1 cellular context compared by ENCODE assay signal in genomic region chr11:118435233-118435892, GRCh38.
TF ChIP-seq lines count a peak whose summit lies in the region.

No MANE protein-coding gene starts in this region.

TF ChIP-seq in HepG2, 621 proteins besides CTCF, POLR2A, EP300 and RAD21 (continued from another document and continues in another):
- TF ChIP-seq, protein P1, sequence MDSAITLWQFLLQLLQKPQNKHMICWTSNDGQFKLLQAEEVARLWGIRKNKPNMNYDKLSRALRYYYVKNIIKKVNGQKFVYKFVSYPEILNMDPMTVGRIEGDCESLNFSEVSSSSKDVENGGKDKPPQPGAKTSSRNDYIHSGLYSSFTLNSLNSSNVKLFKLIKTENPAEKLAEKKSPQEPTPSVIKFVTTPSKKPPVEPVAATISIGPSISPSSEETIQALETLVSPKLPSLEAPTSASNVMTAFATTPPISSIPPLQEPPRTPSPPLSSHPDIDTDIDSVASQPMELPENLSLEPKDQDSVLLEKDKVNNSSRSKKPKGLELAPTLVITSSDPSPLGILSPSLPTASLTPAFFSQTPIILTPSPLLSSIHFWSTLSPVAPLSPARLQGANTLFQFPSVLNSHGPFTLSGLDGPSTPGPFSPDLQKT (CRISPR knock-in tag; IDR thresholded peaks at IDR 0.05; ENCODE audit: borderline replicate concordance), result no peak
- TF ChIP-seq, protein P2, sequence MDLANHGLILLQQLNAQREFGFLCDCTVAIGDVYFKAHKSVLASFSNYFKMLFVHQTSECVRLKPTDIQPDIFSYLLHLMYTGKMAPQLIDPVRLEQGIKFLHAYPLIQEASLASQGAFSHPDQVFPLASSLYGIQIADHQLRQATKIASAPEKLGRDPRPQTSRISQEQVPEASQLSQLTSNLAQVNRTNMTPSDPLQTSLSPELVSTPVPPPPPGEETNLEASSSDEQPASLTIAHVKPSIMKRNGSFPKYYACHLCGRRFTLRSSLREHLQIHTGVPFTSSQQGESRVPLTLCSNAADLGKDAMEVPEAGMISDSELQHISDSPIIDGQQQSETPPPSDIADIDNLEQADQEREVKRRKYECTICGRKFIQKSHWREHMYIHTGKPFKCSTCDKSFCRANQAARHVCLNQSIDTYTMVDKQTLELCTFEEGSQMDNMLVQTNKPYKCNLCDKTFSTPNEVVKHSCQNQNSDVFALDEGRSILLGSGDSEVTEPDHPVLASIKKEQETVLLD (CRISPR knock-in tag; IDR thresholded peaks at IDR 0.05; ENCODE audit: low read depth), result no peak
- TF ChIP-seq, protein P3, sequence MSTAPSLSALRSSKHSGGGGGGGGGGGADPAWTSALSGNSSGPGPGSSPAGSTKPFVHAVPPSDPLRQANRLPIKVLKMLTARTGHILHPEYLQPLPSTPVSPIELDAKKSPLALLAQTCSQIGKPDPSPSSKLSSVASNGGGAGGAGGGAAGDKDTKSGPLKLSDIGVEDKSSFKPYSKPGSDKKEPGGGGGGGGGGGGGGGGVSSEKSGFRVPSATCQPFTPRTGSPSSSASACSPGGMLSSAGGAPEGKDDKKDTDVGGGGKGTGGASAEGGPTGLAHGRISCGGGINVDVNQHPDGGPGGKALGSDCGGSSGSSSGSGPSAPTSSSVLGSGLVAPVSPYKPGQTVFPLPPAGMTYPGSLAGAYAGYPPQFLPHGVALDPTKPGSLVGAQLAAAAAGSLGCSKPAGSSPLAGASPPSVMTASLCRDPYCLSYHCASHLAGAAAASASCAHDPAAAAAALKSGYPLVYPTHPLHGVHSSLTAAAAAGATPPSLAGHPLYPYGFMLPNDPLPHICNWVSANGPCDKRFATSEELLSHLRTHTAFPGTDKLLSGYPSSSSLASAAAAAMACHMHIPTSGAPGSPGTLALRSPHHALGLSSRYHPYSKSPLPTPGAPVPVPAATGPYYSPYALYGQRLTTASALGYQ (CRISPR knock-in tag; IDR thresholded peaks at IDR 0.05), result no peak
- TF ChIP-seq SMC3 (IDR thresholded peaks at IDR 0.05; ENCODE audit: low read length) (no peak), ATAD3A (CRISPR knock-in tag; IDR thresholded peaks at IDR 0.05) (no peak), ZNF564 (CRISPR knock-in tag; IDR thresholded peaks at IDR 0.05) (no peak), IKZF1 (IDR thresholded peaks at IDR 0.05) (no peak), ZNF33A (CRISPR knock-in tag; IDR thresholded peaks at IDR 0.05; ENCODE audit: borderline replicate concordance) (no peak), ZMAT3 (CRISPR knock-in tag; conservative IDR thresholded peaks at IDR 0.05) (no peak), HOXA3 (CRISPR knock-in tag; IDR thresholded peaks at IDR 0.05) (no peak; the same call in 1 of the 2 replicates), HNRNPK (IDR thresholded peaks at IDR 0.05; ENCODE audit: low read depth, low read length, poor library complexity, severe bottlenecking) (peak; percentile 36), JUND (CRISPR knock-in tag; IDR thresholded peaks at IDR 0.05) (no peak), NFYB (CRISPR knock-in tag; IDR thresholded peaks at IDR 0.05) (no peak), ADNP (CRISPR knock-in tag; IDR thresholded peaks at IDR 0.05) (no peak), ZNF740 (CRISPR knock-in tag; IDR thresholded peaks at IDR 0.05) (peak; percentile 15; the same call in 1 of the 2 replicates), DNMT3B (CRISPR knock-in tag; conservative IDR thresholded peaks at IDR 0.05) (no peak), ZNF383 (CRISPR knock-in tag; IDR thresholded peaks at IDR 0.05; ENCODE audit: borderline replicate concordance) (no peak), YEATS4 (CRISPR knock-in tag; IDR thresholded peaks at IDR 0.05; ENCODE audit: borderline replicate concordance) (no peak), ZNF546 (CRISPR knock-in tag; conservative IDR thresholded peaks at IDR 0.05) (0 out of 2 replicates have a peak, but pooled peaks have one; percentile 3), KLF13 (CRISPR knock-in tag; IDR thresholded peaks at IDR 0.05) (no peak), ZNF781 (CRISPR knock-in tag; IDR thresholded peaks at IDR 0.05; ENCODE audit: borderline replicate concordance, not compliant biosample characterization) (no peak), ZNF350 (CRISPR knock-in tag; IDR thresholded peaks at IDR 0.05; ENCODE audit: borderline replicate concordance, low read depth) (no peak; the same call in 1 of the 2 replicates), ZNF263 (CRISPR knock-in tag; IDR thresholded peaks at IDR 0.05) (no peak), ATF1 (CRISPR knock-in tag; IDR thresholded peaks at IDR 0.05) (no peak), ETV5 (CRISPR knock-in tag; IDR thresholded peaks at IDR 0.05; ENCODE audit: borderline replicate concordance) (no peak), MED13 (CRISPR knock-in tag; IDR thresholded peaks at IDR 0.05) (no peak), NR2F2 (IDR thresholded peaks at IDR 0.05; ENCODE audit: borderline replicate concordance, low read depth) (no peak), XRCC5 (optimal IDR thresholded peaks at IDR 0.05; ENCODE audit: low read length) (no peak), FUBP1 (CRISPR knock-in tag; IDR thresholded peaks at IDR 0.05; ENCODE audit: borderline replicate concordance) (no peak), MAFF (IDR thresholded peaks at IDR 0.05; ENCODE audit: low read depth, low read length) (no peak), ZSCAN12 (CRISPR knock-in tag; IDR thresholded peaks at IDR 0.05) (no peak), HMG20B (CRISPR knock-in tag; conservative IDR thresholded peaks at IDR 0.05) (peak; percentile 4; the same call in 1 of the 2 replicates), ZNF737 (CRISPR knock-in tag; IDR thresholded peaks at IDR 0.05; ENCODE audit: borderline replicate concordance) (no peak), U2AF1 (optimal IDR thresholded peaks at IDR 0.05; ENCODE audit: low read depth, low read length) (no peak), DDIT3 (CRISPR knock-in tag; IDR thresholded peaks at IDR 0.05) (no peak), ZNF143 (CRISPR knock-in tag; IDR thresholded peaks at IDR 0.05) (no peak), CHD4 (IDR thresholded peaks at IDR 0.05; ENCODE audit: borderline replicate concordance, low read length) (no peak), ZNF782 (CRISPR knock-in tag; IDR thresholded peaks at IDR 0.05; ENCODE audit: borderline replicate concordance) (no peak)
- TF ChIP-seq, protein P4, sequence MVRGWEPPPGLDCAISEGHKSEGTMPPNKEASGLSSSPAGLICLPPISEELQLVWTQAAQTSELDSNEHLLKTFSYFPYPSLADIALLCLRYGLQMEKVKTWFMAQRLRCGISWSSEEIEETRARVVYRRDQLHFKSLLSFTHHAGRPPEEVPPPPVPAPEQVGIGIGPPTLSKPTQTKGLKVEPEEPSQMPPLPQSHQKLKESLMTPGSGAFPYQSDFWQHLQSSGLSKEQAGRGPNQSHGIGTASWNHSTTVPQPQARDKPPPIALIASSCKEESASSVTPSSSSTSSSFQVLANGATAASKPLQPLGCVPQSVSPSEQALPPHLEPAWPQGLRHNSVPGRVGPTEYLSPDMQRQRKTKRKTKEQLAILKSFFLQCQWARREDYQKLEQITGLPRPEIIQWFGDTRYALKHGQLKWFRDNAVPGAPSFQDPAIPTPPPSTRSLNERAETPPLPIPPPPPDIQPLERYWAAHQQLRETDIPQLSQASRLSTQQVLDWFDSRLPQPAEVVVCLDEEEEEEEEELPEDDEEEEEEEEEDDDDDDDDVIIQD (CRISPR knock-in tag; IDR thresholded peaks at IDR 0.05; ENCODE audit: low read depth), result no peak
- TF ChIP-seq, protein P5, sequence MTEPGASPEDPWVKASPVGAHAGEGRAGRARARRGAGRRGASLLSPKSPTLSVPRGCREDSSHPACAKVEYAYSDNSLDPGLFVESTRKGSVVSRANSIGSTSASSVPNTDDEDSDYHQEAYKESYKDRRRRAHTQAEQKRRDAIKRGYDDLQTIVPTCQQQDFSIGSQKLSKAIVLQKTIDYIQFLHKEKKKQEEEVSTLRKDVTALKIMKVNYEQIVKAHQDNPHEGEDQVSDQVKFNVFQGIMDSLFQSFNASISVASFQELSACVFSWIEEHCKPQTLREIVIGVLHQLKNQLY (CRISPR knock-in tag; IDR thresholded peaks at IDR 0.05), result 0 out of 2 replicates have a peak, but pooled peaks have one; percentile 7
- TF ChIP-seq, protein P6, sequence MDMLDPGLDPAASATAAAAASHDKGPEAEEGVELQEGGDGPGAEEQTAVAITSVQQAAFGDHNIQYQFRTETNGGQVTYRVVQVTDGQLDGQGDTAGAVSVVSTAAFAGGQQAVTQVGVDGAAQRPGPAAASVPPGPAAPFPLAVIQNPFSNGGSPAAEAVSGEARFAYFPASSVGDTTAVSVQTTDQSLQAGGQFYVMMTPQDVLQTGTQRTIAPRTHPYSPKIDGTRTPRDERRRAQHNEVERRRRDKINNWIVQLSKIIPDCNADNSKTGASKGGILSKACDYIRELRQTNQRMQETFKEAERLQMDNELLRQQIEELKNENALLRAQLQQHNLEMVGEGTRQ (IDR thresholded peaks at IDR 0.05; ENCODE audit: low read depth, low read length), result no peak
- TF ChIP-seq, protein P6 (CRISPR knock-in tag; IDR thresholded peaks at IDR 0.05; ENCODE audit: borderline replicate concordance), result no peak
- TF ChIP-seq, protein P7, sequence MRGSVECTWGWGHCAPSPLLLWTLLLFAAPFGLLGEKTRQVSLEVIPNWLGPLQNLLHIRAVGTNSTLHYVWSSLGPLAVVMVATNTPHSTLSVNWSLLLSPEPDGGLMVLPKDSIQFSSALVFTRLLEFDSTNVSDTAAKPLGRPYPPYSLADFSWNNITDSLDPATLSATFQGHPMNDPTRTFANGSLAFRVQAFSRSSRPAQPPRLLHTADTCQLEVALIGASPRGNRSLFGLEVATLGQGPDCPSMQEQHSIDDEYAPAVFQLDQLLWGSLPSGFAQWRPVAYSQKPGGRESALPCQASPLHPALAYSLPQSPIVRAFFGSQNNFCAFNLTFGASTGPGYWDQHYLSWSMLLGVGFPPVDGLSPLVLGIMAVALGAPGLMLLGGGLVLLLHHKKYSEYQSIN (CRISPR knock-in tag; IDR thresholded peaks at IDR 0.05; ENCODE audit: borderline replicate concordance), result no peak
- TF ChIP-seq, protein P8, sequence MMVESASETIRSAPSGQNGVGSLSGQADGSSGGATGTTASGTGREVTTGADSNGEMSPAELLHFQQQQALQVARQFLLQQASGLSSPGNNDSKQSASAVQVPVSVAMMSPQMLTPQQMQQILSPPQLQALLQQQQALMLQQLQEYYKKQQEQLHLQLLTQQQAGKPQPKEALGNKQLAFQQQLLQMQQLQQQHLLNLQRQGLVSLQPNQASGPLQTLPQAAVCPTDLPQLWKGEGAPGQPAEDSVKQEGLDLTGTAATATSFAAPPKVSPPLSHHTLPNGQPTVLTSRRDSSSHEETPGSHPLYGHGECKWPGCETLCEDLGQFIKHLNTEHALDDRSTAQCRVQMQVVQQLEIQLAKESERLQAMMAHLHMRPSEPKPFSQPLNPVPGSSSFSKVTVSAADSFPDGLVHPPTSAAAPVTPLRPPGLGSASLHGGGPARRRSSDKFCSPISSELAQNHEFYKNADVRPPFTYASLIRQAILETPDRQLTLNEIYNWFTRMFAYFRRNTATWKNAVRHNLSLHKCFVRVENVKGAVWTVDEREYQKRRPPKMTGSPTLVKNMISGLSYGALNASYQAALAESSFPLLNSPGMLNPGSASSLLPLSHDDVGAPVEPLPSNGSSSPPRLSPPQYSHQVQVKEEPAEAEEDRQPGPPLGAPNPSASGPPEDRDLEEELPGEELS (CRISPR knock-in tag; IDR thresholded peaks at IDR 0.05), result no peak
- TF ChIP-seq, protein P9, sequence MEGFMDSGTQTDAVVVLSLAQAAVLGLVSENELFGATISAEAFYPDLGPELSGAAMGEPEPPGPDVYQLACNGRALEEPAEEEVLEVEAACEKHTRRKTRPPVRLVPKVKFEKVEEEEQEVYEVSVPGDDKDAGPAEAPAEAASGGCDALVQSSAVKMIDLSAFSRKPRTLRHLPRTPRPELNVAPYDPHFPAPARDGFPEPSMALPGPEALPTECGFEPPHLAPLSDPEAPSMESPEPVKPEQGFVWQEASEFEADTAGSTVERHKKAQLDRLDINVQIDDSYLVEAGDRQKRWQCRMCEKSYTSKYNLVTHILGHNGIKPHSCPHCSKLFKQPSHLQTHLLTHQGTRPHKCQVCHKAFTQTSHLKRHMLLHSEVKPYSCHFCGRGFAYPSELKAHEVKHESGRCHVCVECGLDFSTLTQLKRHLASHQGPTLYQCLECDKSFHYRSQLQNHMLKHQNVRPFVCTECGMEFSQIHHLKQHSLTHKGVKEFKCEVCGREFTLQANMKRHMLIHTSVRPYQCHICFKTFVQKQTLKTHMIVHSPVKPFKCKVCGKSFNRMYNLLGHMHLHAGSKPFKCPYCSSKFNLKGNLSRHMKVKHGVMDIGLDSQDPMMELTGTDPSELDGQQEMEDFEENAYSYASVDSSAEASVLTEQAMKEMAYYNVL (CRISPR knock-in tag; IDR thresholded peaks at IDR 0.05; ENCODE audit: borderline replicate concordance), result no peak
- TF ChIP-seq, protein P10, sequence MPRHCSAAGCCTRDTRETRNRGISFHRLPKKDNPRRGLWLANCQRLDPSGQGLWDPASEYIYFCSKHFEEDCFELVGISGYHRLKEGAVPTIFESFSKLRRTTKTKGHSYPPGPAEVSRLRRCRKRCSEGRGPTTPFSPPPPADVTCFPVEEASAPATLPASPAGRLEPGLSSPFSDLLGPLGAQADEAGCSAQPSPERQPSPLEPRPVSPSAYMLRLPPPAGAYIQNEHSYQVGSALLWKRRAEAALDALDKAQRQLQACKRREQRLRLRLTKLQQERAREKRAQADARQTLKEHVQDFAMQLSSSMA (CRISPR knock-in tag; IDR thresholded peaks at IDR 0.05), result no peak
- TF ChIP-seq, protein P11, sequence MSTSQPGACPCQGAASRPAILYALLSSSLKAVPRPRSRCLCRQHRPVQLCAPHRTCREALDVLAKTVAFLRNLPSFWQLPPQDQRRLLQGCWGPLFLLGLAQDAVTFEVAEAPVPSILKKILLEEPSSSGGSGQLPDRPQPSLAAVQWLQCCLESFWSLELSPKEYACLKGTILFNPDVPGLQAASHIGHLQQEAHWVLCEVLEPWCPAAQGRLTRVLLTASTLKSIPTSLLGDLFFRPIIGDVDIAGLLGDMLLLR (CRISPR knock-in tag; IDR thresholded peaks at IDR 0.05), result no peak
